In genomic region chr4:1269209-1269608, GRCh38 we compare ENCODE assay signal across 1 cellular context.
A peak's percentile ranks its signal among the peaks of the same experiment; 100 is the strongest.
TF ChIP-seq lines count a peak whose summit lies in the region.

No MANE protein-coding gene starts in this region.

TF ChIP-seq in K562, 482 proteins besides CTCF, POLR2A, EP300 and RAD21:
- TF ChIP-seq CBX3 (IDR thresholded peaks at IDR 0.05; ENCODE audit: borderline replicate concordance in 1 of 2, low read length in 2 of 2): 0 out of 3 replicates have a peak, but pooled peaks of 1 of the 2 experiments have one; percentile 24
- no peak for TF ChIP-seq TRIM28 (IDR thresholded peaks at IDR 0.05)
- TF ChIP-seq ZNF324 (CRISPR knock-in tag; IDR thresholded peaks at IDR 0.05): peak; percentile 96
